In genomic region chr19:3762501-3763459, GRCh38 we compare ENCODE assay signal across 8 cellular contexts. TPM values are rescaled to one million over a fixed set of nuclear protein-coding genes. Genes with fewer than 3 reads are reported as not detected.
A peak's percentile ranks its signal among the peaks of the same experiment; 100 is the strongest.
DNase-seq lines count a peak whose midpoint lies in the region; ATAC-seq, FAIRE-seq and TF ChIP-seq lines count a peak whose summit lies in the region.

TSS of gene MRPL54 (plus strand) at chr19:3762682. CDS start at chr19:3762701, 19 bp downstream.

- H3K4me3 ChIP-seq in GM12864 (ENCODE audit: low read depth, low read length) (peak within 1 kb of the TSS; percentile 87), pancreas (peak within 1 kb of the TSS; percentile 61 to 87 (median 84)), tibial artery (peak within 1 kb of the TSS; percentile 77 to 92)

- H3K4me1 ChIP-seq in pancreas (peaks cover 3 to 24% (median 15%) of the 10 kb centered on the region in 3 donors), tibial artery (peaks cover 0 to 43% (median 35%) of the 10 kb centered on the region in 4 donors)

- FAIRE-seq in pancreas (lab: Jason Lieb, UNC): peak; percentile 66

- H3K27ac ChIP-seq in pancreas (peak within 1 kb of the TSS; percentile 99 to 100 (median 100)), tibial artery (peak within 1 kb of the TSS; percentile 95 to 99)

- H3K9me3 ChIP-seq in pancreas (no peaks in the 10 kb centered on the region), tibial artery (no peaks in the 10 kb centered on the region)

- ATAC-seq in HG02759 (IDR thresholded peaks at IDR 0.05; ENCODE audit: unreplicated experiment): peak; percentile 82
- peak; percentile 97 for ATAC-seq in Right ventricle myocardium inferior
- ATAC-seq in pancreas: peak; percentile 91 to 95 (median 92)

- TF ChIP-seq CTCF in GM12864 (IDR thresholded peaks at IDR 0.05; ENCODE audit: low read depth, low read length, missing control alignments) (no peak), pancreas (IDR thresholded peaks at IDR 0.05) (no peak), tibial artery (IDR thresholded peaks at IDR 0.05) (peak in 1 of 2 experiments; percentile 22)

- 3% methylated on average over 47 of the region's 47 CpGs for WGBS in pancreas, 2 donors

- intact Hi-C loops in Right ventricle myocardium inferior (cut with DNase I): loop anchor here (5.0 to 10.0 kb wide), 3 partner anchors 60 to 225 kb away; partner anchors contain the start of gene EEF2
- intact Hi-C loops in pancreas (cut with DNase I): no loop called here
- intact Hi-C loops in tibial artery (cut with DNase I; ENCODE audit: low total_unique reads): loop anchor here (10.0 kb wide), 1 partner anchor 202 kb away; no protein-coding TSS in a partner anchor

- H3K27me3 ChIP-seq in pancreas (no peaks in the 10 kb centered on the region), tibial artery (no peaks in the 10 kb centered on the region)

- H3K36me3 ChIP-seq in pancreas (peaks cover 0 to 25% (median 4%) of the 10 kb centered on the region in 3 donors), tibial artery (peaks cover 16 to 52% (median 39%) of the 10 kb centered on the region in 3 donors)

- DNase-seq in GM12864 (ENCODE audit: low read depth): peak; percentile 98
- peak; percentile 99 to 100 (median 100) for DNase-seq in NCI-H1417 (lab: John Stamatoyannopoulos, UW)
- peak; percentile 92 to 98 for DNase-seq in SW 1271 (lab: John Stamatoyannopoulos, UW)
- peak; percentile 96 for DNase-seq in activated naive CD8-positive, alpha-beta T cell treated with anti-CD3 and anti-CD28 coated beads, Interleukin-2, amount 50 U/mL, for 16 hours (ENCODE audit: low read depth, low spot score)
- DNase-seq in Right ventricle myocardium inferior (ENCODE audit: missing footprints): peak; percentile 100
- peak; percentile 98 to 100 (median 99) for DNase-seq in pancreas
- peak; percentile 99 to 100 for DNase-seq in tibial artery

RNA-seq across cellular contexts. Expression of gene MRPL54, which starts in this region (rescaled TPM):
- total RNA-seq in Right ventricle myocardium inferior (73.8 TPM), pancreas (10 to 100 TPM; 30.0 to 46.3 (median 36.5) TPM)
- 100 to 1,000 TPM in 1 of 2 donors, 10 to 100 TPM in 1; 95.8 to 104 TPM for polyA plus RNA-seq in pancreas

Comparison
In these comparisons a context has a peak if more than half of its experiments do, and no peak if none do; other contexts are left out.
1. Peak in every context shown above with its lines: DNase-seq, ATAC-seq, H3K4me3 ChIP-seq and H3K27ac ChIP-seq.
2. intact Hi-C loops: an anchor here in Right ventricle myocardium inferior (5.0 to 10.0 kb wide) and tibial artery (10.0 kb wide); none called in pancreas.